Comparison of ENCODE assay signal across 12 cellular contexts in genomic region chr17:1617620-1618174, GRCh38. TPM values are rescaled to one million over a fixed set of nuclear protein-coding genes. Genes with fewer than 3 reads are reported as not detected.
DNase-seq lines count a peak whose midpoint lies in the region; ATAC-seq, FAIRE-seq and TF ChIP-seq lines count a peak whose summit lies in the region.
"Had no signal": no experiment of that assay in that cellular context is flagged by ENCODE, and none has a peak within 500 bp of the region (broad histone marks: within the 10 kb centered on the region; RNA-seq: fewer than 3 reads in every experiment).

No MANE protein-coding gene starts in this region.

- no peak for ATAC-seq in activated CD4-positive, alpha-beta T cell treated with anti-CD3 and anti-CD28 coated beads for 36 hours
- ATAC-seq in left lung = peak; percentile 68
- ATAC-seq in CD8-positive, alpha-beta T cell = no peak

- no peaks in the 10 kb centered on the region for H3K4me1 Mint-ChIP-seq in activated CD4-positive, alpha-beta T cell treated with anti-CD3 and anti-CD28 coated beads, Interleukin-2, amount 10 ng/mL, durations not matched to agents 24 days and 14 days
- no peaks in the 10 kb centered on the region for H3K4me1 Mint-ChIP-seq in activated CD4-positive, alpha-beta T cell treated with anti-CD3 and anti-CD28 coated beads for 36 hours
- H3K4me1 Mint-ChIP-seq in CD8-positive, alpha-beta T cell (ENCODE audit: low read depth) = no peaks in the 10 kb centered on the region
- H3K4me1 Mint-ChIP-seq in endodermal cell = peaks cover 10% of the 10 kb centered on the region
- H3K4me1 Mint-ChIP-seq: nephron had no signal

- POLR2A ChIA-PET in activated CD4-positive, alpha-beta T cell treated with anti-CD3 and anti-CD28 coated beads for 36 hours (lab: Charles Lee) = no interaction called here
- POLR2A ChIA-PET in CD8-positive, alpha-beta T cell (lab: Charles Lee) = no interaction called here

- H3K4me1 ChIP-seq in breast epithelium (no peaks in the 10 kb centered on the region), left lung (peaks cover 0 to 73% of the 10 kb centered on the region in 2 donors), endodermal cell (ENCODE audit: control insufficient read depth, insufficient read depth, low read length) (no peaks in the 10 kb centered on the region)
- no peaks in the 10 kb centered on the region for H3K4me1 ChIP-seq in CD8-positive, alpha-beta T cell (ENCODE audit: insufficient read depth, low read length)
- H3K4me1 ChIP-seq: ascending aorta had no signal

- no peaks in the 10 kb centered on the region for H3K9me3 ChIP-seq in breast epithelium
- H3K9me3 ChIP-seq in left lung = no peaks in the 10 kb centered on the region
- H3K9me3 ChIP-seq in CD8-positive, alpha-beta T cell (ENCODE audit: low read length) = no peaks in the 10 kb centered on the region
- H3K9me3 ChIP-seq in endodermal cell (ENCODE audit: control insufficient read depth, low read length) = no peaks in the 10 kb centered on the region
- H3K9me3 ChIP-seq: ascending aorta had no signal

- TF ChIP-seq POLR2A in breast epithelium (IDR thresholded peaks at IDR 0.05) = no peak

- H3K27ac ChIP-seq in breast epithelium (peak overlapping the region; percentile 21 to 56), left lung (peak overlapping the region; percentile 53 to 64), endodermal cell (ENCODE audit: low read depth, low read length) (no peak overlapping the region)
- no peak overlapping the region for H3K27ac ChIP-seq in CD8-positive, alpha-beta T cell (ENCODE audit: low read depth, low read length)
- H3K27ac ChIP-seq: ascending aorta had no signal

- no peak for FAIRE-seq in urothelium cell line (lab: Jason Lieb, UNC)
- FAIRE-seq: A204.1 had no signal

- H3K9ac ChIP-seq in endodermal cell (ENCODE audit: extremely low read depth, low read length, poor library complexity, severe bottlenecking) = no peak overlapping the region

- TF ChIP-seq CTCF in breast epithelium (IDR thresholded peaks at IDR 0.05) (no peak), left lung (IDR thresholded peaks at IDR 0.05) (no peak), endodermal cell (conservative IDR thresholded peaks at IDR 0.05) (no peak)
- no peak for TF ChIP-seq CTCF in CD8-positive, alpha-beta T cell (IDR thresholded peaks at IDR 0.05)

- no peak for DNase-seq in activated CD4-positive, alpha-beta T cell treated with anti-CD3 and anti-CD28 coated beads, Interleukin-2, amount 10 ng/mL, durations not matched to agents 24 days and 14 days
- DNase-seq in activated CD4-positive, alpha-beta T cell treated with anti-CD3 and anti-CD28 coated beads for 36 hours = no peak
- DNase-seq in breast epithelium (ENCODE audit: low spot score in 2 of 2) (no peak), left lung (no peak), urothelium cell line (ENCODE audit: low spot score) (peak; percentile 54), middle frontal gyrus (ENCODE audit: extremely low spot score, low spot score) (no peak), endodermal cell (no peak)
- DNase-seq in CD8-positive, alpha-beta T cell = no peak

- no peaks in the 10 kb centered on the region for H3K27me3 Mint-ChIP-seq in activated CD4-positive, alpha-beta T cell treated with anti-CD3 and anti-CD28 coated beads, Interleukin-2, amount 10 ng/mL, durations not matched to agents 24 days and 14 days
- no peaks in the 10 kb centered on the region for H3K27me3 Mint-ChIP-seq in activated CD4-positive, alpha-beta T cell treated with anti-CD3 and anti-CD28 coated beads for 36 hours
- no peaks in the 10 kb centered on the region for H3K27me3 Mint-ChIP-seq in CD8-positive, alpha-beta T cell (ENCODE audit: low read depth)
- H3K27me3 Mint-ChIP-seq in endodermal cell (ENCODE audit: insufficient read depth) = no peaks in the 10 kb centered on the region
- H3K27me3 Mint-ChIP-seq: stimulated activated naive CD8-positive, alpha-beta T cell treated with anti-CD3 and anti-CD28 coated beads, Interleukin-15, Interleukin-2, amounts not matched to agents 100 ng/mL and 50 ng/mL, for 24 hours had no signal

- CTCF ChIA-PET in activated CD4-positive, alpha-beta T cell treated with anti-CD3 and anti-CD28 coated beads for 36 hours (lab: Charles Lee) = interaction anchor here (0.7 to 2.0 kb wide), 5 partner anchors 8 to 572 kb away, joined by 3 to 7 read pairs (median 4); partner anchors contain the start of gene RILP
- CTCF ChIA-PET in CD8-positive, alpha-beta T cell (lab: Charles Lee) = no interaction called here

- intact Hi-C loops in activated CD4-positive, alpha-beta T cell treated with anti-CD3 and anti-CD28 coated beads, Interleukin-2, amount 10 ng/mL, durations not matched to agents 24 days and 14 days (cut with micrococcal nuclease) = no loop called here
- intact Hi-C loops in activated CD4-positive, alpha-beta T cell treated with anti-CD3 and anti-CD28 coated beads for 36 hours (cut with DNase I, micrococcal nuclease) = no loop called here
- intact Hi-C loops in breast epithelium (cut with DNase I; ENCODE audit: low total_unique reads) (no loop called here), left lung (cut with DNase I) (no loop called here)
- intact Hi-C loops in CD8-positive, alpha-beta T cell (cut with DNase I, micrococcal nuclease) = no loop called here

- peak overlapping the region; percentile 5 for H3K27ac Mint-ChIP-seq in activated CD4-positive, alpha-beta T cell treated with anti-CD3 and anti-CD28 coated beads, Interleukin-2, amount 10 ng/mL, durations not matched to agents 24 days and 14 days
- H3K27ac Mint-ChIP-seq in activated CD4-positive, alpha-beta T cell treated with anti-CD3 and anti-CD28 coated beads for 36 hours = no peak overlapping the region
- H3K27ac Mint-ChIP-seq in CD8-positive, alpha-beta T cell = no peak overlapping the region
- H3K27ac Mint-ChIP-seq in endodermal cell = no peak overlapping the region
- H3K27ac Mint-ChIP-seq: nephron; stimulated activated naive CD8-positive, alpha-beta T cell treated with anti-CD3 and anti-CD28 coated beads, Interleukin-15, Interleukin-2, amounts not matched to agents 100 ng/mL and 50 ng/mL, for 24 hours had no signal

- no peaks in the 10 kb centered on the region for H3K36me3 Mint-ChIP-seq in activated CD4-positive, alpha-beta T cell treated with anti-CD3 and anti-CD28 coated beads, Interleukin-2, amount 10 ng/mL, durations not matched to agents 24 days and 14 days (ENCODE audit: low read depth)
- H3K36me3 Mint-ChIP-seq in activated CD4-positive, alpha-beta T cell treated with anti-CD3 and anti-CD28 coated beads for 36 hours (ENCODE audit: low read depth) = no peaks in the 10 kb centered on the region
- H3K36me3 Mint-ChIP-seq in CD8-positive, alpha-beta T cell = no peaks in the 10 kb centered on the region
- peaks cover 15% of the 10 kb centered on the region for H3K36me3 Mint-ChIP-seq in endodermal cell (ENCODE audit: low read depth)

- no peaks in the 10 kb centered on the region for H3K9me3 Mint-ChIP-seq in activated CD4-positive, alpha-beta T cell treated with anti-CD3 and anti-CD28 coated beads, Interleukin-2, amount 10 ng/mL, durations not matched to agents 24 days and 14 days
- no peaks in the 10 kb centered on the region for H3K9me3 Mint-ChIP-seq in activated CD4-positive, alpha-beta T cell treated with anti-CD3 and anti-CD28 coated beads for 36 hours (ENCODE audit: low read depth)
- no peaks in the 10 kb centered on the region for H3K9me3 Mint-ChIP-seq in CD8-positive, alpha-beta T cell
- no peaks in the 10 kb centered on the region for H3K9me3 Mint-ChIP-seq in endodermal cell
- H3K9me3 Mint-ChIP-seq: nephron; stimulated activated naive CD8-positive, alpha-beta T cell treated with anti-CD3 and anti-CD28 coated beads, Interleukin-15, Interleukin-2, amounts not matched to agents 100 ng/mL and 50 ng/mL, for 24 hours had no signal

- no peak overlapping the region for H3K4me3 ChIP-seq in breast epithelium
- no peak overlapping the region for H3K4me3 ChIP-seq in left lung
- no peak overlapping the region for H3K4me3 ChIP-seq in CD8-positive, alpha-beta T cell (ENCODE audit: low read depth, low read length)
- H3K4me3 ChIP-seq in endodermal cell (ENCODE audit: low read length) = no peak overlapping the region
- H3K4me3 ChIP-seq: ascending aorta had no signal

- no peak overlapping the region for H3K4me3 Mint-ChIP-seq in activated CD4-positive, alpha-beta T cell treated with anti-CD3 and anti-CD28 coated beads, Interleukin-2, amount 10 ng/mL, durations not matched to agents 24 days and 14 days
- H3K4me3 Mint-ChIP-seq in activated CD4-positive, alpha-beta T cell treated with anti-CD3 and anti-CD28 coated beads for 36 hours = no peak overlapping the region
- H3K4me3 Mint-ChIP-seq in CD8-positive, alpha-beta T cell = no peak overlapping the region
- no peak overlapping the region for H3K4me3 Mint-ChIP-seq in endodermal cell
- H3K4me3 Mint-ChIP-seq: nephron; stimulated activated naive CD8-positive, alpha-beta T cell treated with anti-CD3 and anti-CD28 coated beads, Interleukin-15, Interleukin-2, amounts not matched to agents 100 ng/mL and 50 ng/mL, for 24 hours had no signal

- no peaks in the 10 kb centered on the region for H3K27me3 ChIP-seq in breast epithelium
- no peaks in the 10 kb centered on the region for H3K27me3 ChIP-seq in left lung
- H3K27me3 ChIP-seq in CD8-positive, alpha-beta T cell (ENCODE audit: insufficient read depth, low read length) = no peaks in the 10 kb centered on the region
- no peaks in the 10 kb centered on the region for H3K27me3 ChIP-seq in endodermal cell (ENCODE audit: control insufficient read depth, insufficient read depth, low read length, poor library complexity, severe bottlenecking)
- H3K27me3 ChIP-seq: ascending aorta had no signal

- H3K36me3 ChIP-seq in breast epithelium = no peaks in the 10 kb centered on the region
- peaks cover 0 to 92% of the 10 kb centered on the region in 2 donors for H3K36me3 ChIP-seq in left lung
- no peaks in the 10 kb centered on the region for H3K36me3 ChIP-seq in CD8-positive, alpha-beta T cell (ENCODE audit: insufficient read depth, low read length)
- H3K36me3 ChIP-seq in endodermal cell (ENCODE audit: control insufficient read depth, insufficient read depth, low read length) = no peaks in the 10 kb centered on the region

- WGBS in endodermal cell (ENCODE audit: insufficient coverage in 1 of 2, insufficient read length in 1 of 2), 2 experiments = 91 to 92% methylated on average over 14 to 20 of the region's 20 CpGs

RNA-seq across cellular contexts. Expression of gene SLC43A2, which starts 10.9 kb away (rescaled TPM):
- total RNA-seq in activated CD4-positive, alpha-beta T cell treated with anti-CD3 and anti-CD28 coated beads, Interleukin-2, amount 10 ng/mL, durations not matched to agents 24 days and 14 days = 2.8 and 3.4 TPM in 2 replicates
- 1 to 10 TPM in 1 of 2 experiments, under 1 TPM in 1; 0.76 to 1.1 TPM for total RNA-seq in activated CD4-positive, alpha-beta T cell treated with anti-CD3 and anti-CD28 coated beads for 36 hours
- total RNA-seq in breast epithelium (10 to 100 TPM; 13.8 to 18.9 (median 14.9) TPM), left lung (10 to 100 TPM; 53.1 to 87.9 TPM), endodermal cell (10 to 100 TPM; 14.0 to 18.6 TPM)
- 10 to 100 TPM in 1 of 2 experiments, 1 to 10 TPM in 1; 9.7 to 14.9 TPM for total RNA-seq in CD8-positive, alpha-beta T cell
- 11.6 TPM for polyA plus RNA-seq in endodermal cell (2013, experiment 1 of 2)
- 10.1 TPM for polyA plus RNA-seq in endodermal cell (2013, experiment 2 of 2)

RNA-seq across cellular contexts. Expression of gene SCARF1, which starts 27.8 kb away (rescaled TPM):
- total RNA-seq in activated CD4-positive, alpha-beta T cell treated with anti-CD3 and anti-CD28 coated beads, Interleukin-2, amount 10 ng/mL, durations not matched to agents 24 days and 14 days = 8.4 and 9.5 TPM in 2 replicates
- total RNA-seq in activated CD4-positive, alpha-beta T cell treated with anti-CD3 and anti-CD28 coated beads for 36 hours = 1 to 10 TPM in 1 of 2 experiments, under 1 TPM in 1; 0.98 to 1.2 TPM
- total RNA-seq in breast epithelium (10 to 100 TPM in 1 of 3 donors, 1 to 10 TPM in 2; 4.2 to 11.5 (median 6.6) TPM), left lung (10 to 100 TPM; 24.8 to 33.0 TPM), endodermal cell (under 1 TPM; 0.75 to 0.89 TPM)
- under 1 TPM; 0.25 to 0.49 TPM for total RNA-seq in CD8-positive, alpha-beta T cell
- 0.96 TPM for polyA plus RNA-seq in endodermal cell (2013, experiment 1 of 2)
- polyA plus RNA-seq in endodermal cell (2013, experiment 2 of 2) = 1.2 TPM

RNA-seq across cellular contexts. Expression of gene RILP, which starts 32.0 kb away (rescaled TPM):
- total RNA-seq in activated CD4-positive, alpha-beta T cell treated with anti-CD3 and anti-CD28 coated beads, Interleukin-2, amount 10 ng/mL, durations not matched to agents 24 days and 14 days = 7.3 and 11.4 TPM in 2 replicates
- 1 to 10 TPM; 2.1 to 2.6 TPM for total RNA-seq in activated CD4-positive, alpha-beta T cell treated with anti-CD3 and anti-CD28 coated beads for 36 hours
- total RNA-seq in breast epithelium (10 to 100 TPM; 15.4 to 42.7 (median 31.1) TPM), left lung (10 to 100 TPM; 21.2 to 34.7 TPM), endodermal cell (1 to 10 TPM; 1.1 to 3.1 TPM)
- 1 to 10 TPM; 1.1 to 1.4 TPM for total RNA-seq in CD8-positive, alpha-beta T cell
- 3.6 TPM for polyA plus RNA-seq in endodermal cell (2013, experiment 1 of 2)
- polyA plus RNA-seq in endodermal cell (2013, experiment 2 of 2) = 2.6 TPM

RNA-seq across cellular contexts. Expression of gene PITPNA, which starts 55.1 kb away (rescaled TPM):
- total RNA-seq in activated CD4-positive, alpha-beta T cell treated with anti-CD3 and anti-CD28 coated beads, Interleukin-2, amount 10 ng/mL, durations not matched to agents 24 days and 14 days = 74.3 and 76.1 TPM in 2 replicates
- 10 to 100 TPM; 43.8 to 44.0 TPM for total RNA-seq in activated CD4-positive, alpha-beta T cell treated with anti-CD3 and anti-CD28 coated beads for 36 hours
- total RNA-seq in breast epithelium (10 to 100 TPM; 24.6 to 37.7 (median 28.8) TPM), left lung (10 to 100 TPM; 64.1 to 96.8 TPM), endodermal cell (10 to 100 TPM; 62.6 TPM)
- total RNA-seq in CD8-positive, alpha-beta T cell = 10 to 100 TPM; 25.6 to 27.2 TPM
- 43.6 TPM for polyA plus RNA-seq in endodermal cell (2013, experiment 1 of 2)
- polyA plus RNA-seq in endodermal cell (2013, experiment 2 of 2) = 42.3 TPM

Comparison
In these comparisons a context has a peak if more than half of its experiments do, and no peak if none do; other contexts are left out.
1. H3K27ac ChIP-seq: peak in breast epithelium (2 of 2) and left lung (2 of 2); none in CD8-positive, alpha-beta T cell (single experiment) and endodermal cell (single experiment).